Comparison of ENCODE assay signal across 8 cellular contexts in genomic region chr20:32761831-32762753, GRCh38. TPM values are rescaled to one million over a fixed set of nuclear protein-coding genes. Genes with fewer than 3 reads are reported as not detected.
DNase-seq lines count a peak whose midpoint lies in the region; ATAC-seq and TF ChIP-seq lines count a peak whose summit lies in the region.

Gene DNMT3B, plus strand, starts transcription at chr20:32762385. Its CDS starts 17,939 bp downstream, at chr20:32780324.

- H3K9me2 ChIP-seq in PC-3 (replicated peaks; ENCODE audit: low read length): no peaks in the 10 kb centered on the region

- H3K27ac ChIP-seq in HL-60 (replicated peaks): peak within 1 kb of the TSS; percentile 41; the same call in 1 of the 2 replicates
- H3K27ac ChIP-seq in PC-3 (ENCODE audit: low read length): peak within 1 kb of the TSS; percentile 31; the same call in 1 of the 2 replicates
- H3K27ac ChIP-seq in fibroblast of lung (ENCODE audit: insufficient read depth, low read length): no peak within 1 kb of the TSS

- H3K4me3 ChIP-seq in BE2C (ENCODE audit: low read depth, low read length) (peak within 1 kb of the TSS; percentile 77), HL-60 (replicated peaks; ENCODE audit: insufficient read depth, low read length) (peak within 1 kb of the TSS; percentile 74), PC-3 (ENCODE audit: low read length) (peak within 1 kb of the TSS; percentile 98), fibroblast of lung (replicated peaks in 1 of 4; ENCODE audit: control extremely low read depth in 1 of 4, insufficient read depth in 1 of 4, low read depth in 3 of 4, low read length in 4 of 4) (peak within 1 kb of the TSS; percentile 59 to 88 (median 72))

- no peaks in the 10 kb centered on the region for H3K36me3 Mint-ChIP-seq in naive thymus-derived CD8-positive, alpha-beta T cell
- H3K36me3 Mint-ChIP-seq in stimulated activated naive B cell treated with anti-CD40 and anti-IgM and Interleukin-4, amounts not matched to agents 10 μg/mL and 1 μg/mL and 100 μg/mL, for 72 hours: peaks cover 0 to 2% of the 10 kb centered on the region in 2 donors

- ATAC-seq in PC-3: peak; percentile 79
- ATAC-seq in naive thymus-derived CD8-positive, alpha-beta T cell: peak; percentile 75 to 78
- ATAC-seq in stimulated activated naive B cell treated with anti-CD40 and anti-IgM and Interleukin-4, amounts not matched to agents 10 μg/mL and 1 μg/mL and 100 μg/mL, for 72 hours (replicated peaks): peak; percentile 83 to 86

- H4K20me1 ChIP-seq in PC-3 (ENCODE audit: low read length): no peaks in the 10 kb centered on the region
- H4K20me1 ChIP-seq in fibroblast of lung (ENCODE audit: control insufficient read depth, extremely low read depth, insufficient read depth, low read length): no peaks in the 10 kb centered on the region

- peak within 1 kb of the TSS; percentile 83 to 94 (median 88) for H3K4me3 Mint-ChIP-seq in naive thymus-derived CD8-positive, alpha-beta T cell
- H3K4me3 Mint-ChIP-seq in stimulated activated naive B cell treated with anti-CD40 and anti-IgM and Interleukin-4, amounts not matched to agents 10 μg/mL and 1 μg/mL and 100 μg/mL, for 72 hours: peak within 1 kb of the TSS; percentile 90

- H3K36me3 ChIP-seq in BE2C (no peaks in the 10 kb centered on the region), PC-3 (ENCODE audit: low read depth, low read length) (no peaks in the 10 kb centered on the region), fibroblast of lung (ENCODE audit: control insufficient read depth, insufficient read depth, low read length) (no peaks in the 10 kb centered on the region)

- peak; percentile 42 for TF ChIP-seq POLR2A in GM19099 (IDR thresholded peaks at IDR 0.05; ENCODE audit: extremely low read depth, insufficient read length, low read depth)

- H3K27me3 Mint-ChIP-seq in naive thymus-derived CD8-positive, alpha-beta T cell: no peaks in the 10 kb centered on the region
- H3K27me3 Mint-ChIP-seq in stimulated activated naive B cell treated with anti-CD40 and anti-IgM and Interleukin-4, amounts not matched to agents 10 μg/mL and 1 μg/mL and 100 μg/mL, for 72 hours: peaks cover 9 to 24% of the 10 kb centered on the region in 2 donors

- H3K79me2 ChIP-seq in PC-3 (ENCODE audit: low read length): peaks cover 19% of the 10 kb centered on the region
- peaks cover 3% of the 10 kb centered on the region for H3K79me2 ChIP-seq in fibroblast of lung (ENCODE audit: control insufficient read depth, insufficient read depth, low read length)

- H3K4me1 ChIP-seq in BE2C (no peaks in the 10 kb centered on the region), PC-3 (ENCODE audit: insufficient read depth, low read length) (peaks cover 12% of the 10 kb centered on the region; the same call in 1 of the 2 replicates), fibroblast of lung (ENCODE audit: control insufficient read depth, extremely low read depth, insufficient read depth, low read length) (peaks cover 4% of the 10 kb centered on the region)

- H3K4me2 ChIP-seq in PC-3 (ENCODE audit: low read length): peak within 1 kb of the TSS; percentile 99
- H3K4me2 ChIP-seq in fibroblast of lung (ENCODE audit: extremely low read depth, insufficient read depth, low read length): peak within 1 kb of the TSS; percentile 94

- peak within 1 kb of the TSS; percentile 80 for H3K9ac ChIP-seq in PC-3 (ENCODE audit: low read length)
- peak within 1 kb of the TSS; percentile 67 for H3K9ac ChIP-seq in fibroblast of lung (ENCODE audit: insufficient read depth, low read length)

- POLR2A ChIA-PET in PC-3 (lab: Charles Lee; ENCODE audit: unreplicated experiment): interaction anchor here (0.5 to 0.6 kb wide), 2 partner anchors 16 to 1231 kb away, joined by 3 to 30 read pairs; no protein-coding TSS in a partner anchor
- POLR2A ChIA-PET in naive thymus-derived CD8-positive, alpha-beta T cell (lab: Charles Lee): interaction anchor here (0.6 to 2.9 kb wide), 7 partner anchors 9 to 1074 kb away, joined by 3 to 29 read pairs (median 3); partner anchors contain the start of genes C20orf203 and COMMD7

- H3K27ac Mint-ChIP-seq in naive thymus-derived CD8-positive, alpha-beta T cell: peak within 1 kb of the TSS; percentile 17 to 85 (median 76)
- peak within 1 kb of the TSS; percentile 83 for H3K27ac Mint-ChIP-seq in stimulated activated naive B cell treated with anti-CD40 and anti-IgM and Interleukin-4, amounts not matched to agents 10 μg/mL and 1 μg/mL and 100 μg/mL, for 72 hours

- BruUV-seq in PC-3 (replicated peaks; lab: Mats Ljungman, UMichigan): no TSS peak

- DNase-seq in BE2C (peak; percentile 90), HL-60 (ENCODE audit: low read depth in 1 of 2, low spot score in 1 of 2) (peak; percentile 58 to 65), PC-3 (peak; percentile 88), fibroblast of lung (ENCODE audit: low read depth in 2 of 2) (peak; percentile 74 to 79)
- DNase-seq in activated T-cell treated with anti-CD3 and anti-CD28 coated beads, Interleukin-2, amount 50 U/mL, for 48 hours: peak; percentile 79 to 85
- peak; percentile 56 to 81 (median 66) for DNase-seq in naive thymus-derived CD8-positive, alpha-beta T cell
- peak; percentile 56 for DNase-seq in stimulated activated naive B cell treated with anti-CD40 and anti-IgM and Interleukin-4, amounts not matched to agents 10 μg/mL and 1 μg/mL and 100 μg/mL, for 72 hours

- peak within 1 kb of the TSS; percentile 98 for H2AFZ ChIP-seq in PC-3 (ENCODE audit: low read length)
- H2AFZ ChIP-seq in fibroblast of lung (ENCODE audit: low read length): peak within 1 kb of the TSS; percentile 62

- intact Hi-C loops in PC-3 (cut with micrococcal nuclease): loop anchor here (2.0 kb wide), 1 partner anchor 15 kb away; no protein-coding TSS in a partner anchor

- no peaks in the 10 kb centered on the region; the same call in 1 of the 2 replicates for H3K9me3 ChIP-seq in BE2C
- H3K9me3 ChIP-seq in PC-3 (ENCODE audit: low read length): no peaks in the 10 kb centered on the region
- no peaks in the 10 kb centered on the region for H3K9me3 ChIP-seq in fibroblast of lung (ENCODE audit: control insufficient read depth, insufficient read depth, low read depth, low read length)

- H3K9me3 Mint-ChIP-seq in naive thymus-derived CD8-positive, alpha-beta T cell: no peaks in the 10 kb centered on the region
- H3K9me3 Mint-ChIP-seq in stimulated activated naive B cell treated with anti-CD40 and anti-IgM and Interleukin-4, amounts not matched to agents 10 μg/mL and 1 μg/mL and 100 μg/mL, for 72 hours: no peaks in the 10 kb centered on the region

- H3K27me3 ChIP-seq in BE2C (no peaks in the 10 kb centered on the region), HL-60 (ENCODE audit: insufficient read depth, poor library complexity, severe bottlenecking) (no peaks in the 10 kb centered on the region), PC-3 (ENCODE audit: low read length) (no peaks in the 10 kb centered on the region), fibroblast of lung (ENCODE audit: control insufficient read depth, insufficient read depth, low read length) (no peaks in the 10 kb centered on the region)

- TF ChIP-seq CTCF in BE2C (IDR thresholded peaks at IDR 0.05; ENCODE audit: low read depth, low read length) (no peak), HL-60 (IDR thresholded peaks at IDR 0.05; ENCODE audit: insufficient read depth, low read length) (no peak), PC-3 (conservative IDR thresholded peaks at IDR 0.05; ENCODE audit: low read depth, low read length) (0 out of 2 replicates have a peak, but pooled peaks have one; percentile 13), fibroblast of lung (conservative IDR thresholded peaks at IDR 0.05 in 1 of 2, IDR thresholded peaks at IDR 0.05 in 1 of 2; ENCODE audit: low read depth in 1 of 2, low read length in 2 of 2) (peak in 1 of 2 donors; percentile 18)

- peaks cover 11 to 24% (median 18%) of the 10 kb centered on the region in 4 donors for H3K4me1 Mint-ChIP-seq in naive thymus-derived CD8-positive, alpha-beta T cell
- peaks cover 14 to 29% of the 10 kb centered on the region in 2 donors for H3K4me1 Mint-ChIP-seq in stimulated activated naive B cell treated with anti-CD40 and anti-IgM and Interleukin-4, amounts not matched to agents 10 μg/mL and 1 μg/mL and 100 μg/mL, for 72 hours

- CTCF ChIA-PET in PC-3 (lab: Charles Lee): interaction anchor here (0.6 to 1.7 kb wide), 5 partner anchors 14 to 232 kb away, joined by 5 to 13 read pairs (median 5); no protein-coding TSS in a partner anchor

- no peaks in the 10 kb centered on the region for H3F3A ChIP-seq in PC-3 (ENCODE audit: low read length, unreplicated experiment)

RNA-seq across cellular contexts. Expression of gene DNMT3B, which starts in this region (rescaled TPM):
- 1.5 TPM for polyA plus RNA-seq in BE2C (2012; ENCODE audit: insufficient read depth, insufficient read length, low read depth)
- 7.3 and 9.3 TPM in 2 replicates for total RNA-seq in PC-3 (2014; rRNA removed)
- 1.5 and 3.1 TPM in 2 replicates for total RNA-seq in fibroblast of lung
- polyA plus RNA-seq in fibroblast of lung: 1.1 and 1.6 TPM in 2 replicates
- 1.4 and 1.7 TPM in 2 replicates for polyA plus RNA-seq in fibroblast of lung (2012)
- polyA minus RNA-seq in fibroblast of lung (ENCODE audit: low replicate concordance): 1.1 and 1.2 TPM in 2 replicates
- under 1 TPM; 0.44 to 0.82 TPM for total RNA-seq in naive thymus-derived CD8-positive, alpha-beta T cell
- under 1 TPM in 2 of 3 donors, not detected in 1; 0.08 to 0.65 TPM for polyA plus RNA-seq in naive thymus-derived CD8-positive, alpha-beta T cell

Comparison
In these comparisons a context has a peak if more than half of its experiments do, and no peak if none do; other contexts are left out.
1. Peak in DNase-seq and ATAC-seq in naive thymus-derived CD8-positive, alpha-beta T cell; RNA of the gene not detected or under 1 TPM.